Comparison of ENCODE assay signal across 11 cellular contexts in genomic region chr13:29754486-29754806, GRCh38.
DNase-seq lines count a peak whose midpoint lies in the region; ATAC-seq and TF ChIP-seq lines count a peak whose summit lies in the region.
"Had no signal": no experiment of that assay in that cellular context is flagged by ENCODE, and none has a peak within 500 bp of the region (broad histone marks: within the 10 kb centered on the region; RNA-seq: fewer than 3 reads in every experiment).

No MANE protein-coding gene starts in this region.

- no peaks in the 10 kb centered on the region for H3K9me3 ChIP-seq in fibroblast of lung (ENCODE audit: control insufficient read depth, insufficient read depth, low read depth, low read length)
- H3K9me3 ChIP-seq in right atrium auricular region, result no peaks in the 10 kb centered on the region

- H3K27ac ChIP-seq in fibroblast of lung (ENCODE audit: insufficient read depth, low read length), result no peak overlapping the region
- H3K27ac ChIP-seq in right atrium auricular region, result no peak overlapping the region
- H3K27ac ChIP-seq: HL-60 had no signal

- H4K20me1 ChIP-seq in fibroblast of lung (ENCODE audit: control insufficient read depth, extremely low read depth, insufficient read depth, low read length), result no peaks in the 10 kb centered on the region

- peak; percentile 40; the same call in 2 of the 3 replicates for ATAC-seq in SK-N-SH treated with all-trans-retinoic acid at 6 μM for 48 hours
- no peak for ATAC-seq in HG02588 (IDR thresholded peaks at IDR 0.05; ENCODE audit: unreplicated experiment)
- ATAC-seq: CD8-positive, alpha-beta T cell had no signal

- H3K4me3 ChIP-seq in fibroblast of lung (replicated peaks in 1 of 4; ENCODE audit: control extremely low read depth in 1 of 4, insufficient read depth in 1 of 4, low read depth in 3 of 4, low read length in 4 of 4) (no peak overlapping the region), right atrium auricular region (no peak overlapping the region)

- H3K4me2 ChIP-seq in fibroblast of lung (ENCODE audit: extremely low read depth, insufficient read depth, low read length), result no peak overlapping the region

- no peaks in the 10 kb centered on the region for H3K79me2 ChIP-seq in fibroblast of lung (ENCODE audit: control insufficient read depth, insufficient read depth, low read length)

- peak in 2 of 3 donors; percentile 18 to 24 for DNase-seq in stimulated activated CD4-positive, alpha-beta T cell treated with anti-CD3 and anti-CD28 coated beads, Interleukin-12 subunit alpha, Interleukin-12 subunit beta, amount 100 ng/mL, for 48 hours (ENCODE audit: low read depth in 2 of 3, low spot score in 1 of 3)
- DNase-seq in stimulated activated CD4-positive, alpha-beta T cell treated with anti-CD3 and anti-CD28 coated beads, Interleukin-12 subunit alpha, Interleukin-12 subunit beta, amount 100 ng/mL, for 4 hours, result no peak
- DNase-seq in fibroblast of lung (ENCODE audit: low read depth in 2 of 2), result peak; percentile 33 to 73
- DNase-seq in superior temporal gyrus (ENCODE audit: extremely low spot score), result peak; percentile 41
- DNase-seq in right atrium auricular region (ENCODE audit: low spot score), result no peak
- DNase-seq in putamen (ENCODE audit: low spot score), result no peak
- DNase-seq: CD8-positive, alpha-beta T cell; occipital lobe had no signal

- no peak overlapping the region for H2AFZ ChIP-seq in fibroblast of lung (ENCODE audit: low read length)

- no peaks in the 10 kb centered on the region for H3K36me3 ChIP-seq in fibroblast of lung (ENCODE audit: control insufficient read depth, insufficient read depth, low read length)
- H3K36me3 ChIP-seq in right atrium auricular region, result no peaks in the 10 kb centered on the region

- TF ChIP-seq CTCF in fibroblast of lung (conservative IDR thresholded peaks at IDR 0.05 in 1 of 2, IDR thresholded peaks at IDR 0.05 in 1 of 2; ENCODE audit: low read depth in 1 of 2, low read length in 2 of 2), result no peak
- TF ChIP-seq CTCF in right atrium auricular region (IDR thresholded peaks at IDR 0.05), result no peak

- H3K27me3 ChIP-seq in fibroblast of lung (ENCODE audit: control insufficient read depth, insufficient read depth, low read length) (no peaks in the 10 kb centered on the region), right atrium auricular region (no peaks in the 10 kb centered on the region)

- H3K4me1 ChIP-seq in fibroblast of lung (ENCODE audit: control insufficient read depth, extremely low read depth, insufficient read depth, low read length) (no peaks in the 10 kb centered on the region), right atrium auricular region (no peaks in the 10 kb centered on the region)

- no peak overlapping the region for H3K9ac ChIP-seq in fibroblast of lung (ENCODE audit: insufficient read depth, low read length)

TF ChIP-seq in SK-N-SH treated with all-trans-retinoic acid at 6 μM for 48 hours, 23 proteins besides CTCF, POLR2A, EP300 and RAD21:
- TF ChIP-seq OSR1 (CRISPR knock-in tag; IDR thresholded peaks at IDR 0.05), result no peak
- TF ChIP-seq CSDC2 (CRISPR knock-in tag; IDR thresholded peaks at IDR 0.05), result no peak
- no peak for TF ChIP-seq ZFP30 (CRISPR knock-in tag; IDR thresholded peaks at IDR 0.05)
- no peak for TF ChIP-seq POU6F1 (CRISPR knock-in tag; IDR thresholded peaks at IDR 0.05; ENCODE audit: borderline replicate concordance, low read depth)
- no peak for TF ChIP-seq ARNTL (CRISPR knock-in tag; IDR thresholded peaks at IDR 0.05; ENCODE audit: borderline replicate concordance, low read depth)
- TF ChIP-seq ZFP3 (CRISPR knock-in tag; IDR thresholded peaks at IDR 0.05), result no peak
- no peak for TF ChIP-seq GLIS3 (CRISPR knock-in tag; IDR thresholded peaks at IDR 0.05)
- TF ChIP-seq SNAI2 (CRISPR knock-in tag; IDR thresholded peaks at IDR 0.05), result no peak
- TF ChIP-seq ZNF565 (CRISPR knock-in tag; conservative IDR thresholded peaks at IDR 0.05; ENCODE audit: low read depth), result no peak
- TF ChIP-seq TSHZ2 (CRISPR knock-in tag; IDR thresholded peaks at IDR 0.05), result no peak
- TF ChIP-seq TCF4 (CRISPR knock-in tag; IDR thresholded peaks at IDR 0.05; ENCODE audit: borderline replicate concordance), result no peak
- TF ChIP-seq TOX (CRISPR knock-in tag; IDR thresholded peaks at IDR 0.05; ENCODE audit: borderline replicate concordance), result no peak
- no peak for TF ChIP-seq CREB5 (CRISPR knock-in tag; IDR thresholded peaks at IDR 0.05; ENCODE audit: low read depth)
- TF ChIP-seq ZC3H10 (CRISPR knock-in tag; IDR thresholded peaks at IDR 0.05), result no peak
- TF ChIP-seq RARB (CRISPR knock-in tag; IDR thresholded peaks at IDR 0.05), result no peak
- TF ChIP-seq ESRRG (CRISPR knock-in tag; IDR thresholded peaks at IDR 0.05), result no peak
TF ChIP-seq in SK-N-SH treated with all-trans-retinoic acid at 6 μM for 48 hours: peak in this region for 0.

Comparison
In these comparisons a context has a peak if more than half of its experiments do, and no peak if none do; other contexts are left out.
1. DNase-seq: peak in stimulated activated CD4-positive, alpha-beta T cell treated with anti-CD3 and anti-CD28 coated beads, Interleukin-12 subunit alpha, Interleukin-12 subunit beta, amount 100 ng/mL, for 48 hours (2 of 3), fibroblast of lung (2 of 2) and superior temporal gyrus (single experiment); none in stimulated activated CD4-positive, alpha-beta T cell treated with anti-CD3 and anti-CD28 coated beads, Interleukin-12 subunit alpha, Interleukin-12 subunit beta, amount 100 ng/mL, for 4 hours (single experiment), right atrium auricular region (single experiment) and putamen (single experiment).